21 cellular contexts compared by ENCODE assay signal in genomic region chr6:39777218-39777617, GRCh38. TPM values are rescaled to one million over a fixed set of nuclear protein-coding genes. Genes with fewer than 3 reads are reported as not detected.
DNase-seq lines count a peak whose midpoint lies in the region; ATAC-seq, FAIRE-seq and TF ChIP-seq lines count a peak whose summit lies in the region.
"Had no signal": no experiment of that assay in that cellular context is flagged by ENCODE, and none has a peak within 500 bp of the region (broad histone marks: within the 10 kb centered on the region; RNA-seq: fewer than 3 reads in every experiment).

No MANE protein-coding gene starts in this region.

- H3K36me3 ChIP-seq in cardiac muscle cell, result no peaks in the 10 kb centered on the region
- H3K36me3 ChIP-seq in right atrium auricular region, result no peaks in the 10 kb centered on the region
- no peaks in the 10 kb centered on the region for H3K36me3 ChIP-seq in psoas muscle (ENCODE audit: insufficient read depth in 1 of 2, low read depth in 1 of 2)
- H3K36me3 ChIP-seq in tibial artery, result no peaks in the 10 kb centered on the region
- H3K36me3 ChIP-seq: Peyer's patch, prostate gland, SJSA1 had no signal

- H3K27me3 ChIP-seq in cardiac muscle cell (no peaks in the 10 kb centered on the region), right atrium auricular region (no peaks in the 10 kb centered on the region), layer of hippocampus (ENCODE audit: control insufficient read depth, insufficient read depth, low read length) (no peaks in the 10 kb centered on the region), psoas muscle (ENCODE audit: insufficient read depth in 3 of 3, low read length in 2 of 3) (no peaks in the 10 kb centered on the region), tibial artery (no peaks in the 10 kb centered on the region)
- H3K27me3 ChIP-seq: Peyer's patch, SJSA1 had no signal

- no peaks in the 10 kb centered on the region for H3K9me3 ChIP-seq in cardiac muscle cell (ENCODE audit: low read depth)
- H3K9me3 ChIP-seq in right atrium auricular region, result peaks cover 0 to 5% of the 10 kb centered on the region in 2 donors
- H3K9me3 ChIP-seq in psoas muscle, result no peaks in the 10 kb centered on the region
- H3K9me3 ChIP-seq in tibial artery, result no peaks in the 10 kb centered on the region
- H3K9me3 ChIP-seq: Peyer's patch, prostate gland, SJSA1 had no signal

- H3K4me1 Mint-ChIP-seq in immature natural killer cell, result no peaks in the 10 kb centered on the region
- H3K4me1 Mint-ChIP-seq: activated CD4-positive, alpha-beta T cell treated with anti-CD3 and anti-CD28 coated beads, Interleukin-2, amount 10 ng/mL, durations not matched to agents 24 days and 14 days; activated CD8-positive, alpha-beta memory T cell treated with anti-CD3 and anti-CD28 coated beads, Interleukin-2, amount 10 ng/mL, durations not matched to agents 7 days and 5 days; activated naive CD4-positive, alpha-beta T cell treated with anti-CD3 and anti-CD28 coated beads, Interleukin-2, amount 50 U/mL, for 24 hours had no signal

- H3K4me3 Mint-ChIP-seq in immature natural killer cell, result no peak overlapping the region
- H3K4me3 Mint-ChIP-seq: activated CD4-positive, alpha-beta T cell treated with anti-CD3 and anti-CD28 coated beads, Interleukin-2, amount 10 ng/mL, durations not matched to agents 24 days and 14 days; activated CD8-positive, alpha-beta memory T cell treated with anti-CD3 and anti-CD28 coated beads, Interleukin-2, amount 10 ng/mL, durations not matched to agents 7 days and 5 days; activated naive CD4-positive, alpha-beta T cell treated with anti-CD3 and anti-CD28 coated beads, Interleukin-2, amount 50 U/mL, for 24 hours; T-helper 1 cell treated with Interleukin-12 subunit alpha and Interleukin-12 subunit beta and Interleukin-4 antibody, amounts not matched to agents 30 μg/mL and 1 μg/mL, for 36 hours had no signal

- H3K36me3 Mint-ChIP-seq in immature natural killer cell, result no peaks in the 10 kb centered on the region
- H3K36me3 Mint-ChIP-seq: activated CD8-positive, alpha-beta memory T cell treated with anti-CD3 and anti-CD28 coated beads, Interleukin-2, amount 10 ng/mL, durations not matched to agents 7 days and 5 days; activated naive CD4-positive, alpha-beta T cell treated with anti-CD3 and anti-CD28 coated beads, Interleukin-2, amount 50 U/mL, for 24 hours had no signal

- H3K4me3 ChIP-seq in cardiac muscle cell (no peak overlapping the region), right atrium auricular region (no peak overlapping the region), psoas muscle (no peak overlapping the region), tibial artery (no peak overlapping the region)
- H3K4me3 ChIP-seq: Peyer's patch, prostate gland, SJSA1 had no signal

- no peak for ATAC-seq in psoas muscle
- ATAC-seq: activated CD8-positive, alpha-beta memory T cell treated with anti-CD3 and anti-CD28 coated beads, Interleukin-2, amount 10 ng/mL, durations not matched to agents 7 days and 5 days had no signal

- 44 to 51% (median 48%) methylated on average over 10 of the region's 10 CpGs for WGBS in psoas muscle, 3 donors

- no peak overlapping the region for H3K27ac Mint-ChIP-seq in immature natural killer cell
- H3K27ac Mint-ChIP-seq: activated CD4-positive, alpha-beta T cell treated with anti-CD3 and anti-CD28 coated beads, Interleukin-2, amount 10 ng/mL, durations not matched to agents 24 days and 14 days; activated CD8-positive, alpha-beta memory T cell treated with anti-CD3 and anti-CD28 coated beads, Interleukin-2, amount 10 ng/mL, durations not matched to agents 7 days and 5 days; activated naive CD4-positive, alpha-beta T cell treated with anti-CD3 and anti-CD28 coated beads, Interleukin-2, amount 50 U/mL, for 24 hours; T-helper 1 cell treated with Interleukin-12 subunit alpha and Interleukin-12 subunit beta and Interleukin-4 antibody, amounts not matched to agents 30 μg/mL and 1 μg/mL, for 36 hours had no signal

- intact Hi-C loops in psoas muscle (cut with DNase I) (loop anchor here in 1 of 2 donors (5.0 kb wide), 1 partner anchor 50 kb away; the partner anchor contains the start of gene KIF6), tibial artery (cut with DNase I; ENCODE audit: low total_unique reads) (loop anchor here (10.0 kb wide), 1 partner anchor 52 kb away; the partner anchor contains the start of gene KIF6)

- FAIRE-seq in GM19239 (lab: Jason Lieb, UNC), result no peak

- H3K9me3 Mint-ChIP-seq in immature natural killer cell, result peaks cover 0 to 6% (median 0%) of the 10 kb centered on the region in 6 donors
- H3K9me3 Mint-ChIP-seq: activated naive CD4-positive, alpha-beta T cell treated with anti-CD3 and anti-CD28 coated beads, Interleukin-2, amount 50 U/mL, for 24 hours; T-helper 1 cell treated with Interleukin-12 subunit alpha and Interleukin-12 subunit beta and Interleukin-4 antibody, amounts not matched to agents 30 μg/mL and 1 μg/mL, for 36 hours had no signal

- H3K27ac ChIP-seq in cardiac muscle cell, result peak overlapping the region; percentile 20
- no peak overlapping the region for H3K27ac ChIP-seq in right atrium auricular region
- H3K27ac ChIP-seq in layer of hippocampus (ENCODE audit: low read depth, low read length), result peak overlapping the region; percentile 27
- peak overlapping the region; percentile 57 for H3K27ac ChIP-seq in psoas muscle
- H3K27ac ChIP-seq in tibial artery, result peak overlapping the region; percentile 56 to 67
- H3K27ac ChIP-seq: KMS-11, prostate gland, SJSA1 had no signal

- no peak for DNase-seq in cardiac muscle cell (ENCODE audit: low read depth in 1 of 2, low spot score in 1 of 2)
- no peak for DNase-seq in right atrium auricular region (ENCODE audit: low spot score)
- no peak for DNase-seq in psoas muscle
- no peak for DNase-seq in tibial artery
- DNase-seq in GM19239 (ENCODE audit: insufficient read length, low spot score), result no peak
- no peak for DNase-seq in NCI-H69 (lab: John Stamatoyannopoulos, UW)
- no peak for DNase-seq in immature natural killer cell
- DNase-seq: activated CD4-positive, alpha-beta T cell treated with anti-CD3 and anti-CD28 coated beads, Interleukin-2, amount 10 ng/mL, durations not matched to agents 24 days and 14 days; activated CD8-positive, alpha-beta memory T cell treated with anti-CD3 and anti-CD28 coated beads, Interleukin-2, amount 10 ng/mL, durations not matched to agents 7 days and 5 days; NCI-H1694 treated with DMSO at 0.1 percent for 48 hours; NK-92 treated with Interleukin-12 subunit alpha and Interleukin-12 subunit beta, amount 100 ng/mL, for 24 hours; Peyer's patch; stimulated activated CD4-positive, alpha-beta T cell treated with anti-CD3 and anti-CD28 coated beads, Interleukin-4, amount 100 ng/mL, for 24 hours; stimulated activated naive CD4-positive, alpha-beta T cell treated with Interleukin-2 at 50 U/mL for 16 hours had no signal

- H3K27me3 Mint-ChIP-seq in immature natural killer cell (ENCODE audit: low read depth in 3 of 3), result peaks cover 0 to 2% (median 0%) of the 10 kb centered on the region in 3 donors
- H3K27me3 Mint-ChIP-seq: activated CD4-positive, alpha-beta T cell treated with anti-CD3 and anti-CD28 coated beads, Interleukin-2, amount 10 ng/mL, durations not matched to agents 24 days and 14 days; activated CD8-positive, alpha-beta memory T cell treated with anti-CD3 and anti-CD28 coated beads, Interleukin-2, amount 10 ng/mL, durations not matched to agents 7 days and 5 days; activated naive CD4-positive, alpha-beta T cell treated with anti-CD3 and anti-CD28 coated beads, Interleukin-2, amount 50 U/mL, for 24 hours had no signal

- TF ChIP-seq CTCF in cardiac muscle cell (IDR thresholded peaks at IDR 0.05; ENCODE audit: low read depth, low read length) (no peak), right atrium auricular region (IDR thresholded peaks at IDR 0.05) (no peak), psoas muscle (IDR thresholded peaks at IDR 0.05) (no peak), tibial artery (IDR thresholded peaks at IDR 0.05) (no peak)

- H3K4me1 ChIP-seq in cardiac muscle cell (ENCODE audit: low read depth) (peaks cover 16% of the 10 kb centered on the region), right atrium auricular region (peaks cover 0 to 9% of the 10 kb centered on the region in 2 donors), psoas muscle (peaks cover 18% of the 10 kb centered on the region), tibial artery (peaks cover 0 to 52% (median 33%) of the 10 kb centered on the region in 4 donors)
- H3K4me1 ChIP-seq: Peyer's patch, prostate gland, SJSA1 had no signal

RNA-seq across cellular contexts. Expression of gene DAAM2, which starts 15.0 kb away (rescaled TPM):
- total RNA-seq in cardiac muscle cell (4.8 and 8.5 TPM in 2 replicates), right atrium auricular region (1 to 10 TPM; 8.3 to 9.7 TPM), psoas muscle (10 to 100 TPM; 10.7 to 67.1 (median 23.4) TPM)
- polyA plus RNA-seq in cardiac muscle cell (3.4 and 7.5 TPM in 2 replicates), psoas muscle (10 to 100 TPM in 2 of 3 donors, 1 to 10 TPM in 1; 7.0 to 43.8 (median 31.4) TPM), immature natural killer cell (not detected)
- total RNA-seq: activated CD4-positive, alpha-beta T cell treated with anti-CD3 and anti-CD28 coated beads, Interleukin-2, amount 10 ng/mL, durations not matched to agents 24 days and 14 days; activated CD8-positive, alpha-beta memory T cell treated with anti-CD3 and anti-CD28 coated beads, Interleukin-2, amount 10 ng/mL, durations not matched to agents 7 days and 5 days had no signal

RNA-seq across cellular contexts. Expression of gene KIF6, which starts 52.0 kb away (rescaled TPM):
- 0.69 and 0.88 TPM in 2 replicates for total RNA-seq in cardiac muscle cell
- 1.7 and 2.9 TPM in 2 replicates for polyA plus RNA-seq in cardiac muscle cell
- total RNA-seq in right atrium auricular region, result not detected
- total RNA-seq in psoas muscle, result under 1 TPM in 2 of 4 donors, not detected in 2; 0.14 to 0.17 TPM
- polyA plus RNA-seq in psoas muscle, result under 1 TPM; 0.03 to 0.09 (median 0.08) TPM
- not detected for polyA plus RNA-seq in immature natural killer cell
- total RNA-seq: activated CD8-positive, alpha-beta memory T cell treated with anti-CD3 and anti-CD28 coated beads, Interleukin-2, amount 10 ng/mL, durations not matched to agents 7 days and 5 days; mononuclear cell; SJSA1 had no signal

Comparison
In these comparisons a context has a peak if more than half of its experiments do, and no peak if none do; other contexts are left out.
1. H3K27ac ChIP-seq: peak in cardiac muscle cell (single experiment), layer of hippocampus (single experiment), psoas muscle (single experiment) and tibial artery (2 of 2); none in right atrium auricular region (0 of 2).